1 cellular context compared by ENCODE assay signal in genomic region chr2:100817388-100817985, GRCh38.
TF ChIP-seq lines count a peak whose summit lies in the region.

No MANE protein-coding gene starts in this region.

TF ChIP-seq in GM23338, 12 proteins besides CTCF, POLR2A, EP300 and RAD21 (continued from another document):
- TF ChIP-seq ZNF462 (CRISPR knock-in tag; IDR thresholded peaks at IDR 0.05) (no peak), EZH2 (IDR thresholded peaks at IDR 0.05; ENCODE audit: low read depth, unreplicated experiment) (no peak), NANOG (IDR thresholded peaks at IDR 0.05; ENCODE audit: borderline replicate concordance) (no peak), CREB1 (CRISPR knock-in tag; IDR thresholded peaks at IDR 0.05; ENCODE audit: low read depth) (no peak), REST (IDR thresholded peaks at IDR 0.05; ENCODE audit: unreplicated experiment) (no peak), ZNF114 (CRISPR knock-in tag; IDR thresholded peaks at IDR 0.05) (no peak)
